9 cellular contexts compared by ENCODE assay signal in genomic region chr10:6211341-6212265, GRCh38. TPM values are rescaled to one million over a fixed set of nuclear protein-coding genes. Genes with fewer than 3 reads are reported as not detected.
DNase-seq lines count a peak whose midpoint lies in the region; ATAC-seq and TF ChIP-seq lines count a peak whose summit lies in the region.
"Had no signal": no experiment of that assay in that cellular context is flagged by ENCODE, and none has a peak within 500 bp of the region (broad histone marks: within the 10 kb centered on the region; RNA-seq: fewer than 3 reads in every experiment).

No MANE protein-coding gene starts in this region.

- H3K4me1 Mint-ChIP-seq in activated CD8-positive, alpha-beta T cell treated with anti-CD3 and anti-CD28 coated beads for 36 hours (ENCODE audit: low read depth) = peaks cover 18% of the 10 kb centered on the region

- no peak for TF ChIP-seq POLR2A in stomach (IDR thresholded peaks at IDR 0.05)

- no peak for ATAC-seq in activated CD8-positive, alpha-beta T cell treated with anti-CD3 and anti-CD28 coated beads for 36 hours
- ATAC-seq in HG03039 (IDR thresholded peaks at IDR 0.05; ENCODE audit: unreplicated experiment) = no peak

- H3K9ac ChIP-seq in HUES48 (ENCODE audit: low read depth, low read length) = no peak overlapping the region

- whole genome bisulfite sequencing in stomach, 5 donors = 65 to 78% (median 73%) methylated on average over 15 to 24 of the region's 24 CpGs

- CTCF ChIA-PET in activated CD8-positive, alpha-beta T cell treated with anti-CD3 and anti-CD28 coated beads for 36 hours (lab: Charles Lee) = interaction anchor here (1.2 to 1.4 kb wide), 3 partner anchors 9 to 194 kb away, joined by 4 to 6 read pairs (median 5); partner anchors contain the start of gene PFKFB3

- peaks cover 33% of the 10 kb centered on the region for H3K36me3 ChIP-seq in HUES48 (ENCODE audit: control insufficient read depth, insufficient read depth, low read length)
- H3K36me3 ChIP-seq in stomach = peaks cover 34 to 46% (median 34%) of the 10 kb centered on the region in 4 donors

- peak; percentile 60 for DNase-seq in ecto neural progenitor cell (ENCODE audit: low spot score)
- peak; percentile 83 for DNase-seq in left kidney (ENCODE audit: low read depth, low spot score)
- DNase-seq in stomach = no peak
- no peak for DNase-seq in activated CD8-positive, alpha-beta T cell treated with anti-CD3 and anti-CD28 coated beads for 36 hours
- no peak for DNase-seq in NCI-H1694 (lab: John Stamatoyannopoulos, UW)
- no peak for DNase-seq in DMS153 treated with DMSO at 0.1 percent for 48 hours (lab: John Stamatoyannopoulos, UW; ENCODE audit: unreplicated experiment)
- DNase-seq: right lobe of liver had no signal

- POLR2A ChIA-PET in activated CD8-positive, alpha-beta T cell treated with anti-CD3 and anti-CD28 coated beads for 36 hours (lab: Charles Lee) = interaction anchor here (3.0 kb wide), 1 partner anchor 9 kb away, joined by 8 read pairs; the partner anchor contains the start of gene PFKFB3

- no peak overlapping the region for H3K27ac Mint-ChIP-seq in activated CD8-positive, alpha-beta T cell treated with anti-CD3 and anti-CD28 coated beads for 36 hours

- H3K9me3 ChIP-seq in HUES48 (ENCODE audit: control insufficient read depth, insufficient read depth, low read length) = no peaks in the 10 kb centered on the region
- H3K9me3 ChIP-seq in stomach = no peaks in the 10 kb centered on the region
- H3K9me3 ChIP-seq: right lobe of liver had no signal

- H3K27me3 Mint-ChIP-seq in activated CD8-positive, alpha-beta T cell treated with anti-CD3 and anti-CD28 coated beads for 36 hours = no peaks in the 10 kb centered on the region

- peaks cover 41% of the 10 kb centered on the region for H3K36me3 Mint-ChIP-seq in activated CD8-positive, alpha-beta T cell treated with anti-CD3 and anti-CD28 coated beads for 36 hours (ENCODE audit: low read depth)

- no peaks in the 10 kb centered on the region for H3K27me3 ChIP-seq in HUES48 (ENCODE audit: control insufficient read depth, insufficient read depth, low read length)
- no peaks in the 10 kb centered on the region for H3K27me3 ChIP-seq in stomach
- H3K27me3 ChIP-seq: right lobe of liver had no signal

- H3K27ac ChIP-seq in HUES48 (ENCODE audit: low read depth, low read length) = peak overlapping the region; percentile 20
- peak overlapping the region in 4 of 5 donors; percentile 52 to 75 (median 66) for H3K27ac ChIP-seq in stomach
- H3K27ac ChIP-seq: right lobe of liver had no signal

- TF ChIP-seq EP300 in stomach (IDR thresholded peaks at IDR 0.05) = no peak

- intact Hi-C loops in stomach (cut with DNase I; ENCODE audit: low total_unique reads) = loop anchor here (10.0 kb wide), 1 partner anchor 107 kb away; no protein-coding TSS in a partner anchor
- intact Hi-C loops in activated CD8-positive, alpha-beta T cell treated with anti-CD3 and anti-CD28 coated beads for 36 hours (cut with micrococcal nuclease) = no loop called here

- no peak for TF ChIP-seq CTCF in stomach (IDR thresholded peaks at IDR 0.05)
- TF ChIP-seq CTCF in activated CD8-positive, alpha-beta T cell treated with anti-CD3 and anti-CD28 coated beads for 36 hours (IDR thresholded peaks at IDR 0.05) = no peak

- no peak overlapping the region for H3K4me3 ChIP-seq in HUES48 (ENCODE audit: low read depth, low read length)
- no peak overlapping the region for H3K4me3 ChIP-seq in stomach
- H3K4me3 ChIP-seq: right lobe of liver had no signal

- peaks cover 8% of the 10 kb centered on the region; the same call in 1 of the 2 replicates for H3K4me1 ChIP-seq in HUES48 (ENCODE audit: control insufficient read depth, insufficient read depth, low read length)
- peaks cover 9 to 47% (median 23%) of the 10 kb centered on the region in 4 donors for H3K4me1 ChIP-seq in stomach
- H3K4me1 ChIP-seq: right lobe of liver had no signal

- no peak overlapping the region for H3K4me3 Mint-ChIP-seq in activated CD8-positive, alpha-beta T cell treated with anti-CD3 and anti-CD28 coated beads for 36 hours

- no peaks in the 10 kb centered on the region for H3K9me3 Mint-ChIP-seq in activated CD8-positive, alpha-beta T cell treated with anti-CD3 and anti-CD28 coated beads for 36 hours

RNA-seq across cellular contexts. Expression of gene PFKFB3, which starts 8.9 kb away (rescaled TPM):
- 100 to 1,000 TPM in 1 of 5 donors, 10 to 100 TPM in 4; 18.0 to 199 (median 41.5) TPM for total RNA-seq in stomach
- 10 to 100 TPM; 17.7 to 48.3 (median 26.6) TPM for polyA plus RNA-seq in stomach
- 100 to 1,000 TPM; 107 to 117 TPM for total RNA-seq in activated CD8-positive, alpha-beta T cell treated with anti-CD3 and anti-CD28 coated beads for 36 hours

Comparison
In these comparisons a context has a peak if more than half of its experiments do, and no peak if none do; other contexts are left out.
1. DNase-seq: peak in ecto neural progenitor cell (single experiment) and left kidney (single experiment); none in stomach (single experiment), activated CD8-positive, alpha-beta T cell treated with anti-CD3 and anti-CD28 coated beads for 36 hours (single experiment), NCI-H1694 (single experiment) and DMS153 treated with DMSO at 0.1 percent for 48 hours (single experiment).